ENCODE assay signal across 8 cellular contexts in genomic region chr6:155313602-155314091, GRCh38. TPM values are rescaled to one million over a fixed set of nuclear protein-coding genes. Genes with fewer than 3 reads are reported as not detected.
A peak's percentile ranks its signal among the peaks of the same experiment; 100 is the strongest.
DNase-seq lines count a peak whose midpoint lies in the region; ATAC-seq, FAIRE-seq and TF ChIP-seq lines count a peak whose summit lies in the region.

No MANE protein-coding gene starts in this region.

- H3K4me3 ChIP-seq in bronchial epithelial cell (ENCODE audit: low read depth, low read length), result peak overlapping the region; percentile 99
- peak overlapping the region; percentile 78 for H3K4me3 ChIP-seq in lower lobe of right lung
- H3K4me3 ChIP-seq in urinary bladder (ENCODE audit: low read depth, low read length), result peak overlapping the region; percentile 73

- H3K36me3 Mint-ChIP-seq in activated T-cell treated with anti-CD3 and anti-CD28 coated beads, Interleukin-2, amount 50 U/mL, for 72 hours (ENCODE audit: insufficient read depth in 2 of 2), result peaks cover 4 to 10% of the 10 kb centered on the region in 2 donors

- H3K27ac ChIP-seq in lower lobe of right lung, result peak overlapping the region; percentile 89
- H3K27ac ChIP-seq in urinary bladder (ENCODE audit: low read depth), result peak overlapping the region; percentile 40

- H3K36me3 ChIP-seq in bronchial epithelial cell (ENCODE audit: control insufficient read depth, insufficient read depth, low read length) (peaks cover 3% of the 10 kb centered on the region), lower lobe of right lung (peaks cover 13% of the 10 kb centered on the region), urinary bladder (ENCODE audit: insufficient read depth) (peaks cover 1% of the 10 kb centered on the region)

- peak; percentile 8 to 9 for ATAC-seq in activated T-cell treated with anti-CD3 and anti-CD28 coated beads, Interleukin-2, amount 50 U/mL, for 72 hours (replicated peaks in 1 of 2)
- ATAC-seq in HG02884 (IDR thresholded peaks at IDR 0.05; ENCODE audit: unreplicated experiment), result peak; percentile 11
- ATAC-seq in lower lobe of right lung, result peak in 1 of 2 donors; percentile 43
- ATAC-seq in sciatic nerve, result no peak

- intact Hi-C loops in lower lobe of right lung (cut with DNase I), result no loop called here
- intact Hi-C loops in sciatic nerve (cut with DNase I), result no loop called here

- 1% methylated on average over 15 of the region's 15 CpGs for WGBS in urinary bladder

- peak overlapping the region; percentile 99 to 100 for H3K4me3 Mint-ChIP-seq in activated T-cell treated with anti-CD3 and anti-CD28 coated beads, Interleukin-2, amount 50 U/mL, for 72 hours

- peaks cover 14% of the 10 kb centered on the region for H3K4me1 ChIP-seq in lower lobe of right lung
- H3K4me1 ChIP-seq in urinary bladder (ENCODE audit: insufficient read depth), result no peaks in the 10 kb centered on the region

- peak overlapping the region; percentile 99 for H3K27ac Mint-ChIP-seq in activated T-cell treated with anti-CD3 and anti-CD28 coated beads, Interleukin-2, amount 50 U/mL, for 72 hours

- H3K9me3 ChIP-seq in lower lobe of right lung, result no peaks in the 10 kb centered on the region

- TF ChIP-seq CTCF in bronchial epithelial cell (IDR thresholded peaks at IDR 0.05; ENCODE audit: insufficient read depth, low read length, severe bottlenecking) (no peak), lower lobe of right lung (IDR thresholded peaks at IDR 0.05) (no peak)

- no peaks in the 10 kb centered on the region for H3K27me3 Mint-ChIP-seq in activated T-cell treated with anti-CD3 and anti-CD28 coated beads, Interleukin-2, amount 50 U/mL, for 72 hours (ENCODE audit: low read depth)

- H3K27me3 ChIP-seq in bronchial epithelial cell (ENCODE audit: control insufficient read depth, insufficient read depth, low read length) (no peaks in the 10 kb centered on the region), lower lobe of right lung (ENCODE audit: low read depth) (no peaks in the 10 kb centered on the region)

- peaks cover 45% of the 10 kb centered on the region for H3K4me1 Mint-ChIP-seq in activated T-cell treated with anti-CD3 and anti-CD28 coated beads, Interleukin-2, amount 50 U/mL, for 72 hours (ENCODE audit: low read depth)

- FAIRE-seq in bronchial epithelial cell (lab: Jason Lieb, UNC), result no peak

- no peak for DNase-seq in activated T-cell treated with anti-CD3 and anti-CD28 coated beads, Interleukin-2, amount 50 U/mL, for 72 hours
- DNase-seq in activated T-cell treated with anti-CD3 and anti-CD28 coated beads for 4 hours, result no peak
- peak; percentile 56 for DNase-seq in NCI-H748 (lab: John Stamatoyannopoulos, UW; ENCODE audit: unreplicated experiment)
- DNase-seq in bronchial epithelial cell (ENCODE audit: low read depth), result peak; percentile 61
- DNase-seq in lower lobe of right lung, result no peak
- no peak for DNase-seq in sciatic nerve (ENCODE audit: low spot score)

- H3K9me3 Mint-ChIP-seq in activated T-cell treated with anti-CD3 and anti-CD28 coated beads, Interleukin-2, amount 50 U/mL, for 72 hours, result no peaks in the 10 kb centered on the region

RNA-seq across cellular contexts. Expression of gene TFB1M, which starts 0.6 kb away (rescaled TPM):
- total RNA-seq in activated T-cell treated with anti-CD3 and anti-CD28 coated beads, Interleukin-2, amount 50 U/mL, for 72 hours, result 10 to 100 TPM; 37.0 to 41.3 TPM
- total RNA-seq in bronchial epithelial cell (11.6 and 15.1 TPM in 2 replicates), lower lobe of right lung (20.6 TPM), urinary bladder (27.4 TPM), sciatic nerve (34.6 TPM)
- polyA plus RNA-seq in urinary bladder, result 9.8 TPM

RNA-seq across cellular contexts. Expression of gene CLDN20, which starts 49.8 kb away (rescaled TPM):
- not detected for total RNA-seq in activated T-cell treated with anti-CD3 and anti-CD28 coated beads, Interleukin-2, amount 50 U/mL, for 72 hours
- total RNA-seq in bronchial epithelial cell (not detected in 2 replicates), lower lobe of right lung (not detected), urinary bladder (not detected), sciatic nerve (2.2 TPM)
- polyA plus RNA-seq in urinary bladder, result 0.06 TPM

Comparison
In these comparisons a context has a peak if more than half of its experiments do, and no peak if none do; other contexts are left out.
1. DNase-seq: peak in NCI-H748 (single experiment) and bronchial epithelial cell (single experiment); none in activated T-cell treated with anti-CD3 and anti-CD28 coated beads, Interleukin-2, amount 50 U/mL, for 72 hours (0 of 2), activated T-cell treated with anti-CD3 and anti-CD28 coated beads for 4 hours (single experiment), lower lobe of right lung (single experiment) and sciatic nerve (single experiment).
2. Peak in every context shown above with its lines, with median percentiles within 50 percentile points of each other: H3K4me3 ChIP-seq.